ENCODE assay signal across 8 cellular contexts in the genomic region with DNA sequence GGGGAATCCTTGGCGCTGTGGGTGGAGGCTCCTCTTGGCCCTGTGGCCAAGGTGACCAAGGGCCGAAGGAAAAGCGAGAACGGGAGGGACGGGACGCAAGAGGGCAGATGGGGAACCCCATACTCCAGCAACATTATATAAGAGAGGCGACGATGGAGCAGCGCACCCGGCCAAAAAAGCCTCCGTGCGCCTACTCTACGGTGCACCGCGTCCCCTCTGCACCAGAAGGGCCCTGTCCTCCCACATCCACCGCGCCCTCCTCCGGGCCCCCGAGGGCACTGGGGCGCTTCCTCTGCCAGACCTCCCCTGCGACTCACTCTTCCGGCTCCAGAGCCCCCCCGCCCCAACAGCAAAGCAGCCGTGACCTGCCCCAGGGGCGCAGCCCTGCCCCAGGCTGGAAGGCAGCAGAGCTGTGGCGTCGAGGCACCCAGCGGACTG. TPM values are rescaled to one million over a fixed set of nuclear protein-coding genes. Genes with fewer than 3 reads are reported as not detected.
A peak's percentile ranks its signal among the peaks of the same experiment; 100 is the strongest.
DNase-seq lines count a peak whose midpoint lies in the region; ATAC-seq and TF ChIP-seq lines count a peak whose summit lies in the region.

No MANE protein-coding gene starts in this region.

- peak overlapping the region; percentile 7 to 21 for H3K4me3 ChIP-seq in body of pancreas
- H3K4me3 ChIP-seq in lung, result peak overlapping the region; percentile 44

- DNase-seq in RPMI8226 (peak; percentile 31), body of pancreas (peak in 2 of 4 donors; percentile 14 to 17), lung (ENCODE audit: low spot score) (peak; percentile 33), NCI-H748 (lab: John Stamatoyannopoulos, UW; ENCODE audit: unreplicated experiment) (no peak), iPS-NIHi11 (ENCODE audit: low spot score) (no peak)
- peak; percentile 15 to 57 for DNase-seq in stimulated activated CD8-positive, alpha-beta memory T cell treated with anti-CD3 and anti-CD28 coated beads, Interleukin-7, amount 100 ng/mL, for 4 hours (ENCODE audit: low read depth in 2 of 2)

- ATAC-seq in GM18508 (IDR thresholded peaks at IDR 0.05; ENCODE audit: insufficient read depth, unreplicated experiment), result peak; percentile 21
- peak; percentile 40 for ATAC-seq in HG02759 (IDR thresholded peaks at IDR 0.05; ENCODE audit: unreplicated experiment)
- ATAC-seq in body of pancreas, result peak; percentile 8
- ATAC-seq in lung (ENCODE audit: insufficient read depth, low FRiP score), result peak; percentile 48

- H3K9me3 ChIP-seq in body of pancreas (no peaks in the 10 kb centered on the region), lung (ENCODE audit: control insufficient read depth in 2 of 2, insufficient read depth in 1 of 2, low read length in 1 of 2) (no peaks in the 10 kb centered on the region)

- peak overlapping the region in 2 of 4 donors; percentile 41 to 47 for H3K27ac ChIP-seq in body of pancreas
- peak overlapping the region in 1 of 2 donors; percentile 62 for H3K27ac ChIP-seq in lung (ENCODE audit: low read depth in 1 of 2, low read length in 1 of 2)

- TF ChIP-seq CTCF in body of pancreas (IDR thresholded peaks at IDR 0.05) (no peak), lung (IDR thresholded peaks at IDR 0.05; ENCODE audit: control extremely low read depth, extremely low read depth) (no peak)

- TF ChIP-seq POLR2A in body of pancreas (IDR thresholded peaks at IDR 0.05), result no peak

- 12 to 25% methylated on average over 7 to 23 of the region's 28 CpGs for WGBS in body of pancreas, 2 donors
- WGBS in lung, 2 donors, result 0 to 2% methylated on average over 23 to 28 of the region's 28 CpGs

- no peaks in the 10 kb centered on the region for H3K27me3 ChIP-seq in body of pancreas
- H3K27me3 ChIP-seq in lung (ENCODE audit: control insufficient read depth, insufficient read depth), result no peaks in the 10 kb centered on the region

- intact Hi-C loops in body of pancreas (cut with DNase I), result no loop called here

- H3K4me1 ChIP-seq in body of pancreas (peaks cover 20% of the 10 kb centered on the region), lung (ENCODE audit: control insufficient read depth in 2 of 2, insufficient read depth in 2 of 2, low read length in 2 of 2) (peaks cover 0 to 10% of the 10 kb centered on the region in 2 donors)

- H3K36me3 ChIP-seq in body of pancreas (replicated peaks in 1 of 2; ENCODE audit: insufficient read depth in 1 of 2, low read depth in 2 of 2) (no peaks in the 10 kb centered on the region), lung (ENCODE audit: control insufficient read depth in 2 of 2, insufficient read depth in 2 of 2, low read length in 2 of 2) (no peaks in the 10 kb centered on the region)

RNA-seq across cellular contexts. Expression of a gene that starts 0.4 kb away (rescaled TPM):
- total RNA-seq in body of pancreas (1 to 10 TPM in 1 of 2 donors, not detected in 1; 2.9 TPM), lung (10 to 100 TPM; 17.0 to 18.2 TPM)
- polyA plus RNA-seq in lung, result 10 to 100 TPM in 1 of 2 donors, 1 to 10 TPM in 1; 2.0 to 10.8 TPM

Comparison
In these comparisons a context has a peak if more than half of its experiments do, and no peak if none do; other contexts are left out.
1. DNase-seq: peak in RPMI8226 (single experiment), lung (single experiment) and stimulated activated CD8-positive, alpha-beta memory T cell treated with anti-CD3 and anti-CD28 coated beads, Interleukin-7, amount 100 ng/mL, for 4 hours (2 of 2); none in NCI-H748 (single experiment) and iPS-NIHi11 (single experiment).
2. RNA of a gene that starts 0.4 kb away (total RNA-seq): 17.0 to 18.2 TPM in lung; 2.9 TPM in body of pancreas; every median in the first group is over 4 times any median in the second.
3. Peak in every context shown above with its lines, with median percentiles within 50 percentile points of each other: ATAC-seq.